ENCODE assay signal across 10 cellular contexts in genomic region chr18:55840601-55841170, GRCh38.
"Had no signal": no experiment of that assay in that cellular context is flagged by ENCODE, and none has a peak within 500 bp of the region (broad histone marks: within the 10 kb centered on the region; RNA-seq: fewer than 3 reads in every experiment).

No MANE protein-coding gene starts in this region.

- H3K4me3 Mint-ChIP-seq: GM23338, H9, HFFc6 had no signal

- H3K36me3 ChIP-seq: HAP-1 had no signal

- H3K4me3 ChIP-seq: GM23248, GM23338, HAP-1 had no signal

- H3K4me1 ChIP-seq: HAP-1 had no signal

- DNase-seq: GOT3, H7, H9, HFFc6 had no signal

- H3K27ac ChIP-seq: GM23248 had no signal

- FAIRE-seq: H1, H54 had no signal

- H3K27ac Mint-ChIP-seq: GM23338, H9 had no signal

- H3K9ac ChIP-seq: GM23248 had no signal

- ATAC-seq: GM23338, HCT116 had no signal

- H3K9me3 ChIP-seq: HAP-1 had no signal
